Comparison of ENCODE assay signal across 24 cellular contexts in genomic region chr4:160981083-160981482, GRCh38.
A peak's percentile ranks its signal among the peaks of the same experiment; 100 is the strongest.
DNase-seq lines count a peak whose midpoint lies in the region; ATAC-seq, FAIRE-seq and TF ChIP-seq lines count a peak whose summit lies in the region.
"Had no signal": no experiment of that assay in that cellular context is flagged by ENCODE, and none has a peak within 500 bp of the region (broad histone marks: within the 10 kb centered on the region; RNA-seq: fewer than 3 reads in every experiment).

No MANE protein-coding gene starts in this region.

- H3K27me3 ChIP-seq in GM23338 (ENCODE audit: insufficient read depth), result no peaks in the 10 kb centered on the region
- no peaks in the 10 kb centered on the region for H3K27me3 ChIP-seq in H1 (replicated peaks in 1 of 4; ENCODE audit: control insufficient read depth in 3 of 4, extremely low read depth in 1 of 4, insufficient read depth in 3 of 4, low read length in 3 of 4)
- H3K27me3 ChIP-seq in suprapubic skin, result no peaks in the 10 kb centered on the region
- H3K27me3 ChIP-seq: BE2C; BLaER1 treated with 17β-estradiol and CSF1 and Interleukin-3, amounts not matched to agents 10 nM and 100 nM had no signal

- H3K27me3 Mint-ChIP-seq in GM23338 (ENCODE audit: insufficient read depth, low read depth, poor library complexity), result no peaks in the 10 kb centered on the region
- H3K27me3 Mint-ChIP-seq: CD4-positive, alpha-beta T cell; CD8-positive, alpha-beta memory T cell had no signal

- H3K4me3 ChIP-seq in GM23338 (no peak overlapping the region), H1 (ENCODE audit: extremely low read depth in 1 of 4, insufficient read depth in 2 of 4, low read depth in 3 of 4, low read length in 4 of 4) (no peak overlapping the region), suprapubic skin (no peak overlapping the region)
- H3K4me3 ChIP-seq: A549; BLaER1 treated with 17β-estradiol and CSF1 and Interleukin-3, amounts not matched to agents 10 nM and 100 nM; HAP-1 had no signal

- no peaks in the 10 kb centered on the region for H3K9me3 ChIP-seq in H1 (ENCODE audit: insufficient read depth in 2 of 2, low read depth in 1 of 2, low read length in 1 of 2)
- no peaks in the 10 kb centered on the region for H3K9me3 ChIP-seq in suprapubic skin
- H3K9me3 ChIP-seq: A549; BE2C; BLaER1 treated with 17β-estradiol and CSF1 and Interleukin-3, amounts not matched to agents 10 nM and 100 nM; HAP-1 had no signal

- no peak for TF ChIP-seq POLR2A in H1 (IDR thresholded peaks at IDR 0.05; ENCODE audit: control extremely low read depth in 1 of 2, low read depth in 2 of 2, low read length in 2 of 2)
- no peak for TF ChIP-seq POLR2A in suprapubic skin (IDR thresholded peaks at IDR 0.05)

- H3K79me2 ChIP-seq in GM23338 (replicated peaks; ENCODE audit: insufficient read depth) (no peaks in the 10 kb centered on the region), H1 (ENCODE audit: control insufficient read depth in 1 of 2, insufficient read depth in 2 of 2, low read length in 2 of 2) (no peaks in the 10 kb centered on the region)

- no peak overlapping the region for H3K18ac ChIP-seq in H1 (ENCODE audit: extremely low read depth, low read length)

- peak overlapping the region; percentile 47; the same call in 1 of the 2 replicates for H2AFZ ChIP-seq in GM23338
- peak overlapping the region; percentile 34; the same call in 1 of the 2 replicates for H2AFZ ChIP-seq in H1 (ENCODE audit: low read length)

- no peaks in the 10 kb centered on the region for H3K23me2 ChIP-seq in H1 (ENCODE audit: low read depth, low read length)

- 0 out of 2 replicates have a peak overlapping the region, but pooled peaks have one; percentile 50 for H2BK12ac ChIP-seq in H1 (ENCODE audit: low read depth, low read length)

- POLR2A ChIA-PET in H1 (lab: Charles Lee; ENCODE audit: partially characterized antibody), result no interaction called here

- H3K36me3 Mint-ChIP-seq in GM23338 (ENCODE audit: low read depth), result no peaks in the 10 kb centered on the region
- H3K36me3 Mint-ChIP-seq: CD14-positive monocyte; CD8-positive, alpha-beta memory T cell had no signal

- TF ChIP-seq CTCF in GM23338 (conservative IDR thresholded peaks at IDR 0.05; ENCODE audit: low read depth in 2 of 2) (peak; percentile 35 to 57), H1 (IDR thresholded peaks at IDR 0.05; ENCODE audit: control extremely low read depth in 1 of 3, insufficient read depth in 1 of 3, low read depth in 1 of 3, low read length in 3 of 3) (peak; percentile 14 to 52 (median 19); a peak in 3 of 4 replicates), suprapubic skin (IDR thresholded peaks at IDR 0.05) (no peak)

- H3K27ac Mint-ChIP-seq in GM23338, result no peak overlapping the region
- H3K27ac Mint-ChIP-seq: CD14-positive monocyte; CD4-positive, alpha-beta T cell; CD8-positive, alpha-beta memory T cell had no signal

- H3K9ac ChIP-seq in H1 (replicated peaks in 1 of 4; ENCODE audit: extremely low read depth in 1 of 4, low read depth in 3 of 4, low read length in 3 of 4), result no peak overlapping the region
- H3K9ac ChIP-seq: BLaER1 treated with 17β-estradiol and CSF1 and Interleukin-3, amounts not matched to agents 10 nM and 100 nM had no signal

- H3K4me1 ChIP-seq in GM23338 (ENCODE audit: insufficient read depth) (no peaks in the 10 kb centered on the region), H1 (replicated peaks in 1 of 4; ENCODE audit: control insufficient read depth in 3 of 4, insufficient read depth in 4 of 4, low read length in 3 of 4) (no peaks in the 10 kb centered on the region), suprapubic skin (no peaks in the 10 kb centered on the region)
- H3K4me1 ChIP-seq: A549; BE2C; BLaER1 treated with 17β-estradiol and CSF1 and Interleukin-3, amounts not matched to agents 10 nM and 100 nM; HAP-1 had no signal

- ATAC-seq in GM23338 (peak; percentile 52), GM19035 (IDR thresholded peaks at IDR 0.05; ENCODE audit: unreplicated experiment) (no peak), GM18858 (IDR thresholded peaks at IDR 0.05; ENCODE audit: unreplicated experiment) (no peak)
- ATAC-seq: A549 had no signal

- H4K8ac ChIP-seq in H1 (ENCODE audit: extremely low read depth, insufficient read depth, low read length), result no peak overlapping the region

- no peaks in the 10 kb centered on the region for H3F3A ChIP-seq in GM23338 (replicated peaks; ENCODE audit: low read depth)

- WGBS in H1 (ENCODE audit: extremely low coverage in 1 of 2, insufficient coverage in 1 of 2, insufficient read length in 1 of 2, insufficient replicate concordance in 2 of 2, low coverage in 1 of 2, low lambda C conversion rate in 2 of 2, missing lambda C conversion rate in 1 of 2), 2 experiments, result 90% methylated on average over 2 of the region's 2 CpGs; no CpG with 5 or more reads in 1 of the 2 experiments
- 81% methylated on average over 2 of the region's 2 CpGs for WGBS in suprapubic skin

- no peaks in the 10 kb centered on the region for H3K79me1 ChIP-seq in H1 (ENCODE audit: low read depth, low read length)

- no peaks in the 10 kb centered on the region for H3K4me1 Mint-ChIP-seq in GM23338
- H3K4me1 Mint-ChIP-seq: CD14-positive monocyte; CD8-positive, alpha-beta memory T cell had no signal

- H2BK15ac ChIP-seq in H1 (ENCODE audit: low read length), result no peak overlapping the region

- H3K9me3 Mint-ChIP-seq in GM23338, result no peaks in the 10 kb centered on the region

- no peak overlapping the region for H3K23ac ChIP-seq in H1 (ENCODE audit: insufficient read length)

- no peak overlapping the region for H4K91ac ChIP-seq in H1 (replicated peaks; ENCODE audit: insufficient read length, low read length)

- TF ChIP-seq EP300 in Ishikawa (IDR thresholded peaks at IDR 0.05; ENCODE audit: borderline replicate concordance) (no peak), H1 (IDR thresholded peaks at IDR 0.05; ENCODE audit: borderline replicate concordance in 1 of 2, low read depth in 2 of 2, low read length in 2 of 2) (no peak), suprapubic skin (IDR thresholded peaks at IDR 0.05) (no peak)

- no peak for FAIRE-seq in H1 (lab: Jason Lieb, UNC)
- FAIRE-seq: A549, D721Med, GM12892 had no signal

- CTCF ChIA-PET in H1 (lab: Charles Lee; ENCODE audit: partially characterized antibody), result no interaction called here

- DNase-seq in GM23338 (ENCODE audit: low spot score) (peak; percentile 11), H1 (ENCODE audit: low read depth in 1 of 2, low spot score in 2 of 2) (no peak), iPS DF 19.7 (ENCODE audit: low read depth, low spot score) (peak; percentile 9), suprapubic skin (ENCODE audit: low spot score in 2 of 2) (no peak), NCI-H2196 (lab: John Stamatoyannopoulos, UW; ENCODE audit: unreplicated experiment) (no peak)
- DNase-seq: 8988T; ACHN; AML-193; BE2C; CD4-positive, alpha-beta T cell; CD8-positive, alpha-beta memory T cell; DMS 273 treated with DMSO at 0.1 percent for 48 hours; DMS53; DMS79 treated with DMSO at 0.1 percent for 48 hours; GF-D8 had no signal

- H3K4me2 ChIP-seq in GM23338, result no peak overlapping the region
- no peak overlapping the region for H3K4me2 ChIP-seq in H1 (ENCODE audit: insufficient read depth in 1 of 2, low read depth in 2 of 2, low read length in 2 of 2)
- H3K4me2 ChIP-seq: A549; BLaER1 treated with 17β-estradiol and CSF1 and Interleukin-3, amounts not matched to agents 10 nM and 100 nM had no signal

- H3K9me2 ChIP-seq in GM23338 (ENCODE audit: insufficient read depth), result 0 out of 2 replicates have a peak, but pooled peaks cover 5% of the 10 kb centered on the region

- no peak overlapping the region for H2BK120ac ChIP-seq in H1 (replicated peaks; ENCODE audit: low read depth, low read length)

- H3K4ac ChIP-seq in H1 (replicated peaks; ENCODE audit: insufficient read length, low read depth, low read length), result no peak overlapping the region

- TF ChIP-seq RAD21 in Ishikawa (IDR thresholded peaks at IDR 0.05; ENCODE audit: low read depth), result 0 out of 2 replicates have a peak, but pooled peaks have one; percentile 2
- TF ChIP-seq RAD21 in H1 (IDR thresholded peaks at IDR 0.05 in 1 of 2, conservative IDR thresholded peaks at IDR 0.05 in 1 of 2; ENCODE audit: low read depth in 2 of 2, low read length in 2 of 2), result peak; percentile 58 to 63

- H3K4me3 Mint-ChIP-seq in GM23338, result no peak overlapping the region
- H3K4me3 Mint-ChIP-seq: CD14-positive monocyte; CD4-positive, alpha-beta T cell; CD8-positive, alpha-beta memory T cell had no signal

- H3K14ac ChIP-seq in H1 (ENCODE audit: insufficient read length), result no peak overlapping the region

- no peak overlapping the region for H2AK5ac ChIP-seq in H1 (ENCODE audit: low read depth, low read length)

- H3K36me3 ChIP-seq in GM23338 (ENCODE audit: insufficient read depth), result no peaks in the 10 kb centered on the region
- no peaks in the 10 kb centered on the region for H3K36me3 ChIP-seq in H1 (ENCODE audit: control insufficient read depth in 2 of 4, insufficient read depth in 4 of 4, low read length in 3 of 4)
- H3K36me3 ChIP-seq in suprapubic skin, result no peaks in the 10 kb centered on the region
- H3K36me3 ChIP-seq: BE2C; BLaER1 treated with 17β-estradiol and CSF1 and Interleukin-3, amounts not matched to agents 10 nM and 100 nM; HAP-1 had no signal

- no peak overlapping the region for H3K56ac ChIP-seq in H1 (replicated peaks; ENCODE audit: insufficient read length, low read depth, low read length)

- H2BK5ac ChIP-seq in H1 (ENCODE audit: low read depth, low read length), result no peak overlapping the region

- H4K20me1 ChIP-seq in GM23338 (replicated peaks; ENCODE audit: insufficient read depth) (no peaks in the 10 kb centered on the region), H1 (replicated peaks in 1 of 2; ENCODE audit: control insufficient read depth in 1 of 2, insufficient read depth in 2 of 2, low read length in 2 of 2) (no peaks in the 10 kb centered on the region)
- H4K20me1 ChIP-seq: BLaER1 treated with 17β-estradiol and CSF1 and Interleukin-3, amounts not matched to agents 10 nM and 100 nM had no signal

- no peak overlapping the region for H2BK20ac ChIP-seq in H1 (ENCODE audit: low read length)

- no peak overlapping the region for H4K5ac ChIP-seq in H1 (ENCODE audit: insufficient read length, low read depth, low read length)

- H3K27ac ChIP-seq in GM23338 (ENCODE audit: low read depth), result no peak overlapping the region
- no peak overlapping the region for H3K27ac ChIP-seq in H1 (ENCODE audit: low read depth, low read length)
- no peak overlapping the region for H3K27ac ChIP-seq in suprapubic skin
- H3K27ac ChIP-seq: A549; BLaER1 treated with 17β-estradiol and CSF1 and Interleukin-3, amounts not matched to agents 10 nM and 100 nM had no signal

TF ChIP-seq in GM23338, 12 proteins besides CTCF, POLR2A, EP300 and RAD21 (continues in another document):
- no peak for TF ChIP-seq STAT1 (IDR thresholded peaks at IDR 0.05; ENCODE audit: unreplicated experiment)
- TF ChIP-seq EZH2 (IDR thresholded peaks at IDR 0.05; ENCODE audit: low read depth, unreplicated experiment), result no peak
- TF ChIP-seq ZNF114 (CRISPR knock-in tag; IDR thresholded peaks at IDR 0.05), result no peak

TF ChIP-seq in H1, 55 proteins besides CTCF, POLR2A, EP300 and RAD21 (continues in another document):
- TF ChIP-seq SIN3A (conservative IDR thresholded peaks at IDR 0.05 in 1 of 2, IDR thresholded peaks at IDR 0.05 in 1 of 2; ENCODE audit: low read depth in 1 of 2, low read length in 2 of 2) (no peak), EGR1 (IDR thresholded peaks at IDR 0.05; ENCODE audit: borderline replicate concordance, low read depth, low read length) (no peak), RNF2 (IDR thresholded peaks at IDR 0.05; ENCODE audit: borderline replicate concordance, low read depth, low read length, missing control alignments, poor library complexity, severe bottlenecking) (no peak), JUND (IDR thresholded peaks at IDR 0.05; ENCODE audit: low read length) (no peak)

Comparison
In these comparisons a context has a peak if more than half of its experiments do, and no peak if none do; other contexts are left out.
1. DNase-seq: peak in GM23338 (single experiment) and iPS DF 19.7 (single experiment); none in H1 (0 of 2), suprapubic skin (0 of 2) and NCI-H2196 (single experiment).
2. CTCF ChIP-seq: peak in GM23338 (2 of 2) and H1 (3 of 3); none in suprapubic skin (0 of 2).